Comparison of ENCODE assay signal across 16 cellular contexts in the genomic region with DNA sequence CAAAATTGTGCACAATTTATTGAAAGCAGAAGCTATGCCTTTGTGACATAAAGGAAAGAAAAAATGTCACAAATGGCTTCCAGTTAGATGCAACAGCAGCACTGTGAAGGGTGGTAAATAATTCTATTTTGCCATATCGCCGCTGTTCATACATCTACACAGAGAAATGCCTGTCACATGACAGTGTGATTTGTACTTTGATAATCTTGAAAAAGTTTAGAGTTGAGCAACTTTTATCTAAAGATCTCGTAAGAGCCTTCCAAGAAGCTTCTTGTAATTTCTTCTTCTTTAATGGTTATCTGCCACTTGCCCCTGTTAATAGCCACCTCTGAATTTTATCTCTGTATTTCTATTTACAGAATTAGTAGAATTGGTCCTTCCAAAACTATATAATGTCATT.
DNase-seq lines count a peak whose midpoint lies in the region; ATAC-seq and TF ChIP-seq lines count a peak whose summit lies in the region.
"Had no signal": no experiment of that assay in that cellular context is flagged by ENCODE, and none has a peak within 500 bp of the region (broad histone marks: within the 10 kb centered on the region; RNA-seq: fewer than 3 reads in every experiment).

No MANE protein-coding gene starts in this region.

- DNase-seq in OCI-M1 (lab: John Stamatoyannopoulos, UW) = peak; percentile 36
- DNase-seq in amniotic epithelial cell (ENCODE audit: low read depth) = peak; percentile 82
- peak; percentile 53 for DNase-seq in fibroblast of villous mesenchyme (ENCODE audit: low read depth)
- no peak for DNase-seq in stimulated activated CD8-positive, alpha-beta memory T cell treated with anti-CD3 and anti-CD28 coated beads, Interleukin-4, amount 100 ng/mL, for 48 hours
- DNase-seq: AML-193; Caco-2; CD4-positive, alpha-beta T cell; DMS79; GDM1; H9 had no signal

- no peaks in the 10 kb centered on the region for H3K9me3 ChIP-seq in neutrophil
- H3K9me3 ChIP-seq: A549, Caco-2 had no signal

- H3K4me1 ChIP-seq in neutrophil (ENCODE audit: control insufficient read depth in 1 of 2, insufficient read depth in 1 of 2, low read depth in 1 of 2, low read length in 1 of 2) = peaks cover 12 to 13% of the 10 kb centered on the region in 2 experiments
- H3K4me1 ChIP-seq: A549, Caco-2 had no signal

- H3K4me3 ChIP-seq in fibroblast of villous mesenchyme (ENCODE audit: low read depth, low read length) = no peak overlapping the region
- H3K4me3 ChIP-seq in neutrophil (ENCODE audit: low read depth in 1 of 2, low read length in 1 of 2) = no peak overlapping the region
- H3K4me3 ChIP-seq: A549 had no signal

- ATAC-seq in GM19351 (IDR thresholded peaks at IDR 0.05; ENCODE audit: unreplicated experiment) = no peak
- ATAC-seq in HG03342 (IDR thresholded peaks at IDR 0.05; ENCODE audit: unreplicated experiment) = no peak
- ATAC-seq: A549, HepG2 had no signal

- peaks cover 47% of the 10 kb centered on the region for H3K36me3 ChIP-seq in neutrophil

- H3K27ac ChIP-seq in neutrophil = peak overlapping the region; percentile 80
- H3K27ac ChIP-seq: A549, C4-2B had no signal

- TF ChIP-seq CTCF in fibroblast of villous mesenchyme (IDR thresholded peaks at IDR 0.05; ENCODE audit: insufficient read depth, low read depth, low read length) (no peak), neutrophil (IDR thresholded peaks at IDR 0.05) (no peak)

- no peaks in the 10 kb centered on the region for H3K27me3 ChIP-seq in neutrophil
